8 cellular contexts compared by ENCODE assay signal in genomic region chr1:160342953-160343869, GRCh38. TPM values are rescaled to one million over a fixed set of nuclear protein-coding genes. Genes with fewer than 3 reads are reported as not detected.
DNase-seq lines count a peak whose midpoint lies in the region; ATAC-seq and TF ChIP-seq lines count a peak whose summit lies in the region.

Gene COPA (minus strand): TSS chr1:160343250. CDS start chr1:160343170, 80 bp downstream.
Gene NCSTN (plus strand): TSS chr1:160343383. CDS start chr1:160343397, 14 bp downstream.

- H3K27me3 Mint-ChIP-seq in activated T-cell treated with anti-CD3 and anti-CD28 coated beads, Interleukin-2, amount 50 U/mL, for 24 hours, result no peaks in the 10 kb centered on the region

- peak; percentile 93 for TF ChIP-seq POLR2A in erythroblast (IDR thresholded peaks at IDR 0.05; ENCODE audit: low read length)

- H3K4me3 Mint-ChIP-seq in activated T-cell treated with anti-CD3 and anti-CD28 coated beads, Interleukin-2, amount 50 U/mL, for 24 hours, result peak within 1 kb of the TSS; percentile 100

- H3K36me3 ChIP-seq in mucosa of stomach (ENCODE audit: control insufficient read depth, insufficient read depth, low read length), result no peaks in the 10 kb centered on the region

- peak; percentile 95 for DNase-seq in DMS114 treated with DMSO at 0.1 percent for 48 hours (lab: John Stamatoyannopoulos, UW; ENCODE audit: unreplicated experiment)
- DNase-seq in KBM-7, result peak; percentile 96
- DNase-seq in activated T-cell treated with anti-CD3 and anti-CD28 coated beads, Interleukin-2, amount 50 U/mL, for 24 hours, result peak; percentile 89
- peak; percentile 95 to 96 for DNase-seq in erythroblast (lab: John Stamatoyannopoulos, UW)
- peak; percentile 76 to 77 for DNase-seq in stimulated activated CD8-positive, alpha-beta memory T cell treated with anti-CD3 and anti-CD28 coated beads, Interleukin-7, amount 100 ng/mL, for 1 hour (ENCODE audit: low read depth in 2 of 2)

- peak; percentile 93 for ATAC-seq in GM21619 (IDR thresholded peaks at IDR 0.05; ENCODE audit: unreplicated experiment)

- H3K9me3 Mint-ChIP-seq in activated T-cell treated with anti-CD3 and anti-CD28 coated beads, Interleukin-2, amount 50 U/mL, for 24 hours, result no peaks in the 10 kb centered on the region

- H3K4me1 ChIP-seq in mucosa of stomach (ENCODE audit: control insufficient read depth, insufficient read depth, low read length), result peaks cover 11% of the 10 kb centered on the region

- in situ Hi-C loops in KBM-7 (cut with MboI; ENCODE audit: low pct_unique_long_range_greater_than_20kb, low sequenced_read_pairs), result no loop called here

- peak within 1 kb of the TSS; percentile 96 for H3K9ac ChIP-seq in mucosa of stomach (ENCODE audit: low read length)

- peak within 1 kb of the TSS; percentile 56 for H3K4me3 ChIP-seq in mucosa of stomach (ENCODE audit: low read length)

- H3K36me3 Mint-ChIP-seq in activated T-cell treated with anti-CD3 and anti-CD28 coated beads, Interleukin-2, amount 50 U/mL, for 24 hours (ENCODE audit: low read depth), result peaks cover 93% of the 10 kb centered on the region

- no peaks in the 10 kb centered on the region for H3K27me3 ChIP-seq in mucosa of stomach (ENCODE audit: control insufficient read depth, insufficient read depth, low read length)

- H3K9me3 ChIP-seq in mucosa of stomach (ENCODE audit: control insufficient read depth, low read length), result no peaks in the 10 kb centered on the region

- peaks cover 53% of the 10 kb centered on the region for H3K4me1 Mint-ChIP-seq in activated T-cell treated with anti-CD3 and anti-CD28 coated beads, Interleukin-2, amount 50 U/mL, for 24 hours (ENCODE audit: low read depth)

- peak within 1 kb of the TSS; percentile 100 for H3K27ac Mint-ChIP-seq in activated T-cell treated with anti-CD3 and anti-CD28 coated beads, Interleukin-2, amount 50 U/mL, for 24 hours

TF ChIP-seq in PFSK-1, 5 proteins besides CTCF, POLR2A, EP300 and RAD21:
- TF ChIP-seq POLR2AphosphoS5 (IDR thresholded peaks at IDR 0.05; ENCODE audit: low read depth, low read length) (peak; percentile 98), REST (IDR thresholded peaks at IDR 0.05; ENCODE audit: insufficient read depth in 1 of 2, low read depth in 2 of 2, low read length in 2 of 2) (peak; percentile 5 to 38; a peak in 1 of 4 replicates), TAF1 (IDR thresholded peaks at IDR 0.05; ENCODE audit: borderline replicate concordance, insufficient read depth, low read length) (peak; percentile 92), SIN3A (IDR thresholded peaks at IDR 0.05; ENCODE audit: borderline replicate concordance, insufficient read depth, low read length) (peak; percentile 89), FOXP2 (optimal IDR thresholded peaks at IDR 0.05; ENCODE audit: borderline replicate concordance, extremely low read depth, extremely low read length, insufficient read depth) (peak; percentile 45)

RNA-seq across cellular contexts. Expression of gene COPA, which starts in this region (rescaled TPM):
- 173 TPM for polyA plus RNA-seq in PFSK-1 (2012; ENCODE audit: insufficient read length, low read depth)

RNA-seq across cellular contexts. Expression of gene NCSTN, which starts in this region (rescaled TPM):
- polyA plus RNA-seq in PFSK-1 (2012; ENCODE audit: insufficient read length, low read depth), result 80.4 TPM

Comparison
In these comparisons a context has a peak if more than half of its experiments do, and no peak if none do; other contexts are left out.
1. Peak in every context shown above with its lines: DNase-seq, ATAC-seq and H3K4me3 ChIP-seq.